ENCODE assay signal across 1 cellular context in genomic region chr19:10403137-10404021, GRCh38.
TF ChIP-seq lines count a peak whose summit lies in the region.

Gene CDC37 (minus strand): TSS chr19:10403542. CDS start chr19:10403479, 63 bp downstream.

TF ChIP-seq in HepG2, 621 proteins besides CTCF, POLR2A, EP300 and RAD21 (continued from another document and continues in another):
- no peak for TF ChIP-seq RBAK (CRISPR knock-in tag; IDR thresholded peaks at IDR 0.05)
- no peak for TF ChIP-seq ZFP90 (CRISPR knock-in tag; IDR thresholded peaks at IDR 0.05; ENCODE audit: borderline replicate concordance)
- no peak for TF ChIP-seq DDIT3 (CRISPR knock-in tag; IDR thresholded peaks at IDR 0.05)
- no peak for TF ChIP-seq FLYWCH1 (CRISPR knock-in tag; IDR thresholded peaks at IDR 0.05)
- no peak for TF ChIP-seq ZNF354B (CRISPR knock-in tag; IDR thresholded peaks at IDR 0.05)
- peak; percentile 64; the same call in 1 of the 2 replicates for TF ChIP-seq ZNF232 (CRISPR knock-in tag; IDR thresholded peaks at IDR 0.05; ENCODE audit: borderline replicate concordance)
- TF ChIP-seq ZNF44 (CRISPR knock-in tag; IDR thresholded peaks at IDR 0.05) = 0 out of 2 replicates have a peak, but pooled peaks have one; percentile 73
- TF ChIP-seq NPAS2 (CRISPR knock-in tag; IDR thresholded peaks at IDR 0.05; ENCODE audit: borderline replicate concordance) = no peak
- TF ChIP-seq MAFG (CRISPR knock-in tag; IDR thresholded peaks at IDR 0.05) = no peak
- no peak for TF ChIP-seq PBX2 (CRISPR knock-in tag; IDR thresholded peaks at IDR 0.05)
- TF ChIP-seq, protein P1, sequence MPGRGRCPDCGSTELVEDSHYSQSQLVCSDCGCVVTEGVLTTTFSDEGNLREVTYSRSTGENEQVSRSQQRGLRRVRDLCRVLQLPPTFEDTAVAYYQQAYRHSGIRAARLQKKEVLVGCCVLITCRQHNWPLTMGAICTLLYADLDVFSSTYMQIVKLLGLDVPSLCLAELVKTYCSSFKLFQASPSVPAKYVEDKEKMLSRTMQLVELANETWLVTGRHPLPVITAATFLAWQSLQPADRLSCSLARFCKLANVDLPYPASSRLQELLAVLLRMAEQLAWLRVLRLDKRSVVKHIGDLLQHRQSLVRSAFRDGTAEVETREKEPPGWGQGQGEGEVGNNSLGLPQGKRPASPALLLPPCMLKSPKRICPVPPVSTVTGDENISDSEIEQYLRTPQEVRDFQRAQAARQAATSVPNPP (CRISPR knock-in tag; IDR thresholded peaks at IDR 0.05) = no peak
- no peak for TF ChIP-seq AGO1 (IDR thresholded peaks at IDR 0.05; ENCODE audit: low read depth, low read length, poor library complexity, severe bottlenecking)
- TF ChIP-seq HOMEZ (CRISPR knock-in tag; IDR thresholded peaks at IDR 0.05; ENCODE audit: low read depth) = no peak
- no peak for TF ChIP-seq NCOA5 (CRISPR knock-in tag; IDR thresholded peaks at IDR 0.05)
- no peak for TF ChIP-seq ZNF547 (CRISPR knock-in tag; IDR thresholded peaks at IDR 0.05)
- TF ChIP-seq TGIF2 (CRISPR knock-in tag; IDR thresholded peaks at IDR 0.05) = peak; percentile 87
- no peak for TF ChIP-seq ZNF839 (CRISPR knock-in tag; IDR thresholded peaks at IDR 0.05; ENCODE audit: borderline replicate concordance)
- no peak for TF ChIP-seq ZNF878 (CRISPR knock-in tag; IDR thresholded peaks at IDR 0.05)
- no peak for TF ChIP-seq ZNF142 (CRISPR knock-in tag; IDR thresholded peaks at IDR 0.05)
- TF ChIP-seq NFE2 (CRISPR knock-in tag; IDR thresholded peaks at IDR 0.05) = no peak
- peak in 1 of 2 experiments; percentile 68; a peak in 2 of 4 replicates for TF ChIP-seq KLF16 (CRISPR knock-in tag; IDR thresholded peaks at IDR 0.05)
- no peak for TF ChIP-seq DBP (CRISPR knock-in tag; IDR thresholded peaks at IDR 0.05; ENCODE audit: not compliant biosample characterization)
- TF ChIP-seq, protein P2, sequence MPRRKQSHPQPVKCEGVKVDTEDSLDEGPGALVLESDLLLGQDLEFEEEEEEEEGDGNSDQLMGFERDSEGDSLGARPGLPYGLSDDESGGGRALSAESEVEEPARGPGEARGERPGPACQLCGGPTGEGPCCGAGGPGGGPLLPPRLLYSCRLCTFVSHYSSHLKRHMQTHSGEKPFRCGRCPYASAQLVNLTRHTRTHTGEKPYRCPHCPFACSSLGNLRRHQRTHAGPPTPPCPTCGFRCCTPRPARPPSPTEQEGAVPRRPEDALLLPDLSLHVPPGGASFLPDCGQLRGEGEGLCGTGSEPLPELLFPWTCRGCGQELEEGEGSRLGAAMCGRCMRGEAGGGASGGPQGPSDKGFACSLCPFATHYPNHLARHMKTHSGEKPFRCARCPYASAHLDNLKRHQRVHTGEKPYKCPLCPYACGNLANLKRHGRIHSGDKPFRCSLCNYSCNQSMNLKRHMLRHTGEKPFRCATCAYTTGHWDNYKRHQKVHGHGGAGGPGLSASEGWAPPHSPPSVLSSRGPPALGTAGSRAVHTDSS (CRISPR knock-in tag; conservative IDR thresholded peaks at IDR 0.05) = 0 out of 2 replicates have a peak, but pooled peaks have one; percentile 57
- no peak for TF ChIP-seq DPF2 (CRISPR knock-in tag; IDR thresholded peaks at IDR 0.05; ENCODE audit: borderline replicate concordance, low read depth)
- TF ChIP-seq THAP11 (CRISPR knock-in tag; IDR thresholded peaks at IDR 0.05) = peak; percentile 89
- no peak for TF ChIP-seq DZIP1 (CRISPR knock-in tag; IDR thresholded peaks at IDR 0.05)
- no peak for TF ChIP-seq NR3C1 (CRISPR knock-in tag; IDR thresholded peaks at IDR 0.05)
- TF ChIP-seq ZNF275 (CRISPR knock-in tag; IDR thresholded peaks at IDR 0.05; ENCODE audit: borderline replicate concordance) = peak; percentile 68; the same call in 1 of the 2 replicates
- TF ChIP-seq ARHGAP35 (CRISPR knock-in tag; IDR thresholded peaks at IDR 0.05; ENCODE audit: borderline replicate concordance) = no peak
- no peak for TF ChIP-seq ZNF850 (CRISPR knock-in tag; conservative IDR thresholded peaks at IDR 0.05)
- TF ChIP-seq ZNF614 (CRISPR knock-in tag; IDR thresholded peaks at IDR 0.05; ENCODE audit: borderline replicate concordance) = no peak
- TF ChIP-seq, protein P3, sequence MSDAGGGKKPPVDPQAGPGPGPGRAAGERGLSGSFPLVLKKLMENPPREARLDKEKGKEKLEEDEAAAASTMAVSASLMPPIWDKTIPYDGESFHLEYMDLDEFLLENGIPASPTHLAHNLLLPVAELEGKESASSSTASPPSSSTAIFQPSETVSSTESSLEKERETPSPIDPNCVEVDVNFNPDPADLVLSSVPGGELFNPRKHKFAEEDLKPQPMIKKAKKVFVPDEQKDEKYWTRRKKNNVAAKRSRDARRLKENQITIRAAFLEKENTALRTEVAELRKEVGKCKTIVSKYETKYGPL (CRISPR knock-in tag; IDR thresholded peaks at IDR 0.05) = no peak
- 0 out of 2 replicates have a peak, but pooled peaks have one; percentile 9 for TF ChIP-seq MTA1 (CRISPR knock-in tag; IDR thresholded peaks at IDR 0.05; ENCODE audit: borderline replicate concordance)
- no peak for TF ChIP-seq CERS6 (CRISPR knock-in tag; IDR thresholded peaks at IDR 0.05)
- TF ChIP-seq, protein P4, sequence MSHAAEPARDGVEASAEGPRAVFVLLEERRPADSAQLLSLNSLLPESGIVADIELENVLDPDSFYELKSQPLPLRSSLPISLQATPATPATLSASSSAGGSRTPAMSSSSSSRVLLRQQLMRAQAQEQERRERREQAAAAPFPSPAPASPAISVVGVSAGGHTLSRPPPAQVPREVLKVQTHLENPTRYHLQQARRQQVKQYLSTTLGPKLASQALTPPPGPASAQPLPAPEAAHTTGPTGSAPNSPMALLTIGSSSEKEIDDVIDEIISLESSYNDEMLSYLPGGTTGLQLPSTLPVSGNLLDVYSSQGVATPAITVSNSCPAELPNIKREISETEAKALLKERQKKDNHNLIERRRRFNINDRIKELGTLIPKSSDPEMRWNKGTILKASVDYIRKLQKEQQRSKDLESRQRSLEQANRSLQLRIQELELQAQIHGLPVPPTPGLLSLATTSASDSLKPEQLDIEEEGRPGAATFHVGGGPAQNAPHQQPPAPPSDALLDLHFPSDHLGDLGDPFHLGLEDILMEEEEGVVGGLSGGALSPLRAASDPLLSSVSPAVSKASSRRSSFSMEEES (CRISPR knock-in tag; IDR thresholded peaks at IDR 0.05) = no peak
- TF ChIP-seq, protein P5, sequence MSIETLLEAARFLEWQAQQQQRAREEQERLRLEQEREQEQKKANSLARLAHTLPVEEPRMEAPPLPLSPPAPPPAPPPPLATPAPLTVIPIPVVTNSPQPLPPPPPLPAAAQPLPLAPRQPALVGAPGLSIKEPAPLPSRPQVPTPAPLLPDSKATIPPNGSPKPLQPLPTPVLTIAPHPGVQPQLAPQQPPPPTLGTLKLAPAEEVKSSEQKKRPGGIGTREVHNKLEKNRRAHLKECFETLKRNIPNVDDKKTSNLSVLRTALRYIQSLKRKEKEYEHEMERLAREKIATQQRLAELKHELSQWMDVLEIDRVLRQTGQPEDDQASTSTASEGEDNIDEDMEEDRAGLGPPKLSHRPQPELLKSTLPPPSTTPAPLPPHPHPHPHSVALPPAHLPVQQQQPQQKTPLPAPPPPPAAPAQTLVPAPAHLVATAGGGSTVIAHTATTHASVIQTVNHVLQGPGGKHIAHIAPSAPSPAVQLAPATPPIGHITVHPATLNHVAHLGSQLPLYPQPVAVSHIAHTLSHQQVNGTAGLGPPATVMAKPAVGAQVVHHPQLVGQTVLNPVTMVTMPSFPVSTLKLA (IDR thresholded peaks at IDR 0.05) = no peak
